Comparison of ENCODE assay signal across 13 cellular contexts in the genomic region with DNA sequence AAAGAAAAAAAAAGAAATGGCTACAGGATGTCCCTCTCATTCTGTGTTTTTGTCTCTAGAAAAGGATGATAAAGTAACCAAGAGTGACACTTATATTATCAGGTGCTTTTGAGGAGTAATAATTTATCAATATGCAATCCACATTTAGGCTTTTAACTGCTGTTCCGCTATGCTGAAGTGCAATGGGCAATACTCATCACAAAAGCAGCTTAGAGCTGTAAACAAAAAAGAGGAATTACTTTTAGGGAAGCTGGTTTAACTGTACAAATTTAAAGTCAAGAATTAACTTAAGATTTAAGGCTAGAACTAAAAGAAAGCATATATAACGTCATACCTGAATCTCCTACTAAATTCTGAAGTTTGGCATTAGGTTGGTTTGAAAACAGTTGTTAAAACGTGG.
"Had no signal": no experiment of that assay in that cellular context is flagged by ENCODE, and none has a peak within 500 bp of the region (broad histone marks: within the 10 kb centered on the region; RNA-seq: fewer than 3 reads in every experiment).

No MANE protein-coding gene starts in this region.

- H3K27ac ChIP-seq: gastroesophageal sphincter, pancreas, sigmoid colon, thoracic aorta, upper lobe of right lung had no signal

- H3K4me1 ChIP-seq: gastroesophageal sphincter, pancreas, upper lobe of right lung had no signal

- H3K9me3 Mint-ChIP-seq: activated CD8-positive, alpha-beta T cell treated with anti-CD3 and anti-CD28 coated beads for 36 hours; activated naive CD4-positive, alpha-beta T cell treated with anti-CD3 and anti-CD28 coated beads, Interleukin-2, amount 50 U/mL, for 24 hours; activated T-cell treated with anti-CD3 and anti-CD28 coated beads, Interleukin-2, amount 50 U/mL, for 4 hours had no signal

- H3K4me3 Mint-ChIP-seq: activated CD8-positive, alpha-beta T cell treated with anti-CD3 and anti-CD28 coated beads for 36 hours; activated naive CD4-positive, alpha-beta T cell treated with anti-CD3 and anti-CD28 coated beads, Interleukin-2, amount 50 U/mL, for 24 hours; activated T-cell treated with anti-CD3 and anti-CD28 coated beads, Interleukin-2, amount 50 U/mL, for 4 hours had no signal

- H3K27me3 ChIP-seq: gastroesophageal sphincter, sigmoid colon, upper lobe of right lung had no signal

- H3K36me3 ChIP-seq: gastroesophageal sphincter, heart right ventricle, pancreas, sigmoid colon, thoracic aorta, upper lobe of right lung had no signal

- H3K27me3 Mint-ChIP-seq: activated CD8-positive, alpha-beta T cell treated with anti-CD3 and anti-CD28 coated beads for 36 hours; activated naive CD4-positive, alpha-beta T cell treated with anti-CD3 and anti-CD28 coated beads, Interleukin-2, amount 50 U/mL, for 24 hours had no signal

- H3K9me3 ChIP-seq: gastroesophageal sphincter, heart right ventricle, pancreas, sigmoid colon, thoracic aorta, upper lobe of right lung had no signal

- DNase-seq: activated CD4-positive, alpha-beta T cell treated with anti-CD3 and anti-CD28 coated beads for 4 hours; activated CD8-positive, alpha-beta T cell treated with anti-CD3 and anti-CD28 coated beads for 36 hours; activated effector memory CD4-positive, alpha-beta T cell treated with Interleukin-2 at 50 U/mL for 16 hours; activated T-cell treated with anti-CD3 and anti-CD28 coated beads, Interleukin-2, amount 50 U/mL, for 4 hours; heart right ventricle; pancreas; sigmoid colon; stimulated activated CD4-positive, alpha-beta T cell treated with anti-CD3 and anti-CD28 coated beads, Interleukin-1b, Interleukin-23, amount 100 ng/mL, for 48 hours; upper lobe of right lung had no signal

- H3K27ac Mint-ChIP-seq: activated CD8-positive, alpha-beta T cell treated with anti-CD3 and anti-CD28 coated beads for 36 hours; activated naive CD4-positive, alpha-beta T cell treated with anti-CD3 and anti-CD28 coated beads, Interleukin-2, amount 50 U/mL, for 24 hours had no signal

- ATAC-seq: activated CD8-positive, alpha-beta T cell treated with anti-CD3 and anti-CD28 coated beads for 36 hours; activated T-cell treated with anti-CD3 and anti-CD28 coated beads, Interleukin-2, amount 50 U/mL, for 4 hours; gastroesophageal sphincter; heart right ventricle; upper lobe of right lung had no signal

- H3K4me3 ChIP-seq: gastroesophageal sphincter, heart right ventricle, lung, pancreas, sigmoid colon, thoracic aorta, upper lobe of right lung had no signal

- H3K36me3 Mint-ChIP-seq: activated naive CD4-positive, alpha-beta T cell treated with anti-CD3 and anti-CD28 coated beads, Interleukin-2, amount 50 U/mL, for 24 hours had no signal
